ENCODE assay signal across 9 cellular contexts in genomic region chr3:125116311-125117069, GRCh38.
DNase-seq lines count a peak whose midpoint lies in the region; ATAC-seq and TF ChIP-seq lines count a peak whose summit lies in the region.
"Had no signal": no experiment of that assay in that cellular context is flagged by ENCODE, and none has a peak within 500 bp of the region (broad histone marks: within the 10 kb centered on the region; RNA-seq: fewer than 3 reads in every experiment).

No MANE protein-coding gene starts in this region.

- H3K27ac Mint-ChIP-seq in H9, result peak overlapping the region; percentile 37 to 91 (median 84); a peak in 4 of 7 replicates
- peak overlapping the region in 4 of 5 experiments; percentile 19 to 90 (median 65) for H3K27ac Mint-ChIP-seq in brain

- H3K9me3 Mint-ChIP-seq in H9 (no peaks in the 10 kb centered on the region; a peak in 1 of 5 replicates), brain (no peaks in the 10 kb centered on the region)

- H3K18ac ChIP-seq in H9 (ENCODE audit: insufficient read length, low read depth, low read length), result no peak overlapping the region

- H3K9ac ChIP-seq in H9 (ENCODE audit: extremely low read depth, insufficient read length, low read length), result no peak overlapping the region

- no peak overlapping the region for H3K4me2 ChIP-seq in H9 (ENCODE audit: insufficient read depth, insufficient read length, low read length)

- H3K4ac ChIP-seq in H9 (ENCODE audit: low read depth, low read length), result no peak overlapping the region

- H3K56ac ChIP-seq in H9 (ENCODE audit: insufficient read length, low read depth, low read length), result no peak overlapping the region

- no peak for DNase-seq in H9
- DNase-seq in iris pigment epithelial cell (ENCODE audit: low read depth), result peak; percentile 87
- DNase-seq in stromal cell of bone marrow (ENCODE audit: low read depth), result peak; percentile 84
- DNase-seq in NCI-H748 treated with DMSO at 0.1 percent for 48 hours (lab: John Stamatoyannopoulos, UW), result no peak
- no peak for DNase-seq in NOMO-1 treated with dmso at 0.1 percent for 144 hours (lab: John Stamatoyannopoulos, UW; ENCODE audit: unreplicated experiment)
- DNase-seq: activated CD8-positive, alpha-beta memory T cell treated with anti-CD3 and anti-CD28 coated beads, Interleukin-2, amount 50 U/mL, for 4 hours had no signal

- H4K8ac ChIP-seq in H9 (replicated peaks; ENCODE audit: insufficient read length, low read depth, low read length), result no peak overlapping the region

- H3K23me2 ChIP-seq in H9 (ENCODE audit: insufficient read length, low read depth, low read length, poor library complexity, severe bottlenecking), result peaks cover 8% of the 10 kb centered on the region

- H3K4me1 Mint-ChIP-seq in H9 (peaks cover 35 to 48% of the 10 kb centered on the region in 2 experiments), brain (peaks cover 66% of the 10 kb centered on the region)

- no peak overlapping the region for H2BK15ac ChIP-seq in H9 (ENCODE audit: low read depth, low read length)

- H3K79me2 ChIP-seq in H9 (ENCODE audit: insufficient read depth, low read length), result no peaks in the 10 kb centered on the region

- H2BK120ac ChIP-seq in H9 (ENCODE audit: low read depth, low read length, poor library complexity, severe bottlenecking), result no peak overlapping the region

- no peak overlapping the region for H2BK20ac ChIP-seq in H9 (ENCODE audit: low read depth, low read length, poor library complexity, severe bottlenecking)

- H3K79me1 ChIP-seq in H9 (ENCODE audit: insufficient read depth, low read depth, low read length, poor library complexity, severe bottlenecking), result no peaks in the 10 kb centered on the region

- no peak overlapping the region for H4K91ac ChIP-seq in H9 (ENCODE audit: insufficient read length, low read depth, low read length)

- TF ChIP-seq CTCF in H9 (conservative IDR thresholded peaks at IDR 0.05) (no peak), brain (conservative IDR thresholded peaks at IDR 0.05) (no peak)

- ATAC-seq in GM21423 (IDR thresholded peaks at IDR 0.05; ENCODE audit: unreplicated experiment), result no peak
- ATAC-seq in activated CD4-positive, CD25-positive, alpha-beta regulatory T cell treated with anti-CD3 and anti-CD28 coated beads, Interleukin-2, amount 50 U/mL, for 24 hours, result no peak

- no peak overlapping the region for H2BK12ac ChIP-seq in H9 (ENCODE audit: insufficient read length, low read depth, low read length)

- no peaks in the 10 kb centered on the region for H3K27me3 ChIP-seq in H9 (ENCODE audit: insufficient read depth, low read length)

- H3K14ac ChIP-seq in H9 (ENCODE audit: insufficient read depth, low read length), result no peak overlapping the region

- H4K5ac ChIP-seq in H9 (ENCODE audit: insufficient read length, low read depth, low read length), result no peak overlapping the region

- WGBS in H9 (ENCODE audit: extremely low coverage, insufficient read length, low lambda C conversion rate), result no CpG with 5 or more reads among the region's 6 CpGs

- no peak overlapping the region for H2BK5ac ChIP-seq in H9 (ENCODE audit: insufficient read length, low read length)

- H3K36me3 Mint-ChIP-seq in H9 (ENCODE audit: insufficient read depth in 1 of 3, low read depth in 3 of 3), result no peaks in the 10 kb centered on the region
- no peaks in the 10 kb centered on the region for H3K36me3 Mint-ChIP-seq in brain

- no peaks in the 10 kb centered on the region for H4K20me1 ChIP-seq in H9 (ENCODE audit: control insufficient read depth, insufficient read depth, insufficient read length)

- H2AFZ ChIP-seq in H9 (ENCODE audit: low read length), result no peak overlapping the region

- no peaks in the 10 kb centered on the region; the same call in 1 of the 2 replicates for H3K4me1 ChIP-seq in H9 (ENCODE audit: insufficient read depth, low read length)

- no peak overlapping the region for H3T11ph ChIP-seq in H9 (ENCODE audit: low read length)

- no peaks in the 10 kb centered on the region for H3K9me3 ChIP-seq in H9 (ENCODE audit: control insufficient read depth, low read depth, low read length)

- no peak overlapping the region for H3K4me3 Mint-ChIP-seq in H9
- no peak overlapping the region for H3K4me3 Mint-ChIP-seq in brain

- H2AK5ac ChIP-seq in H9 (ENCODE audit: insufficient read length, low read length), result no peak overlapping the region

- H3K23ac ChIP-seq in H9 (ENCODE audit: insufficient read length, low read depth, low read length), result no peak overlapping the region

- peaks cover 5% of the 10 kb centered on the region; the same call in 1 of the 2 replicates for H3K27me3 Mint-ChIP-seq in H9 (ENCODE audit: low read depth)
- peaks cover 7% of the 10 kb centered on the region for H3K27me3 Mint-ChIP-seq in brain

- H3K27ac ChIP-seq in H9 (ENCODE audit: insufficient read length, low read depth, low read length), result no peak overlapping the region

Comparison
In these comparisons a context has a peak if more than half of its experiments do, and no peak if none do; other contexts are left out.
1. DNase-seq: peak in iris pigment epithelial cell (single experiment) and stromal cell of bone marrow (single experiment); none in H9 (single experiment), NCI-H748 treated with DMSO at 0.1 percent for 48 hours (single experiment) and NOMO-1 treated with dmso at 0.1 percent for 144 hours (single experiment).